Comparison of ENCODE assay signal across 8 cellular contexts in genomic region chr3:4776399-4776979, GRCh38.
DNase-seq lines count a peak whose midpoint lies in the region; ATAC-seq and TF ChIP-seq lines count a peak whose summit lies in the region.

No MANE protein-coding gene starts in this region.

- H3K27me3 Mint-ChIP-seq in activated T-cell treated with anti-CD3 and anti-CD28 coated beads, Interleukin-2, amount 50 U/mL, for 72 hours (ENCODE audit: low read depth): no peaks in the 10 kb centered on the region
- no peaks in the 10 kb centered on the region for H3K27me3 Mint-ChIP-seq in activated CD4-positive, alpha-beta memory T cell treated with anti-CD3 and anti-CD28 coated beads, Interleukin-2, amount 10 ng/mL, durations not matched to agents 7 days and 5 days

- DNase-seq in activated T-cell treated with anti-CD3 and anti-CD28 coated beads, Interleukin-2, amount 50 U/mL, for 72 hours: no peak
- no peak for DNase-seq in activated T-cell treated with anti-CD3 and anti-CD28 coated beads, Interleukin-2, amount 50 U/mL, for 48 hours
- no peak for DNase-seq in activated CD4-positive, alpha-beta memory T cell treated with anti-CD3 and anti-CD28 coated beads, Interleukin-2, amount 10 ng/mL, durations not matched to agents 7 days and 5 days
- DNase-seq in NCI-H1092 treated with DMSO at 0.1 percent for 48 hours (lab: John Stamatoyannopoulos, UW) (no peak), ovary (no peak), NCI-H82 treated with DMSO at 0.1 percent for 48 hours (lab: John Stamatoyannopoulos, UW; ENCODE audit: unreplicated experiment) (no peak)

- no peak for TF ChIP-seq POLR2A in ovary (IDR thresholded peaks at IDR 0.05)

- no peak overlapping the region for H3K4me3 ChIP-seq in subcutaneous abdominal adipose tissue (ENCODE audit: low read depth in 1 of 5, low read length in 5 of 5)
- H3K4me3 ChIP-seq in ovary: no peak overlapping the region

- intact Hi-C loops in ovary (cut with DNase I): no loop called here

- ATAC-seq in activated T-cell treated with anti-CD3 and anti-CD28 coated beads, Interleukin-2, amount 50 U/mL, for 72 hours (replicated peaks in 1 of 2): peak in 1 of 2 donors; percentile 1
- peak; percentile 25 for ATAC-seq in HG02884 (IDR thresholded peaks at IDR 0.05; ENCODE audit: unreplicated experiment)

- peaks cover 0 to 2% (median 0%) of the 10 kb centered on the region in 5 donors for H3K36me3 ChIP-seq in subcutaneous abdominal adipose tissue (ENCODE audit: control insufficient read depth in 5 of 5, insufficient read depth in 5 of 5, low read length in 5 of 5)
- no peaks in the 10 kb centered on the region for H3K36me3 ChIP-seq in ovary

- TF ChIP-seq CTCF in ovary (IDR thresholded peaks at IDR 0.05): no peak

- POLR2A ChIA-PET in activated CD4-positive, alpha-beta memory T cell treated with anti-CD3 and anti-CD28 coated beads, Interleukin-2, amount 10 ng/mL, durations not matched to agents 7 days and 5 days (lab: Charles Lee): interaction anchor here (1.7 to 4.9 kb wide), 3 partner anchors 24 to 202 kb away, joined by 4 to 21 read pairs (median 5); partner anchors contain the start of gene BHLHE40

- WGBS in ovary, 3 donors: 89 to 92% (median 91%) methylated on average over 4 of the region's 4 CpGs

- CTCF ChIA-PET in activated CD4-positive, alpha-beta memory T cell treated with anti-CD3 and anti-CD28 coated beads, Interleukin-2, amount 10 ng/mL, durations not matched to agents 7 days and 5 days (lab: Charles Lee): interaction anchor here (1.1 to 1.5 kb wide), 2 partner anchors 27 to 204 kb away, joined by 3 to 4 read pairs; no protein-coding TSS in a partner anchor

- H3K4me3 Mint-ChIP-seq in activated T-cell treated with anti-CD3 and anti-CD28 coated beads, Interleukin-2, amount 50 U/mL, for 72 hours: peak overlapping the region; percentile 52 to 84
- no peak overlapping the region for H3K4me3 Mint-ChIP-seq in activated CD4-positive, alpha-beta memory T cell treated with anti-CD3 and anti-CD28 coated beads, Interleukin-2, amount 10 ng/mL, durations not matched to agents 7 days and 5 days

- no peak overlapping the region for H3K9ac ChIP-seq in subcutaneous abdominal adipose tissue (ENCODE audit: low read length in 5 of 5)

- H3K27me3 ChIP-seq in subcutaneous abdominal adipose tissue (ENCODE audit: control insufficient read depth in 5 of 5, insufficient read depth in 4 of 5, low read length in 5 of 5) (no peaks in the 10 kb centered on the region), ovary (no peaks in the 10 kb centered on the region)

- peaks cover 9 to 23% of the 10 kb centered on the region in 2 donors for H3K36me3 Mint-ChIP-seq in activated T-cell treated with anti-CD3 and anti-CD28 coated beads, Interleukin-2, amount 50 U/mL, for 72 hours (ENCODE audit: insufficient read depth in 2 of 2)
- H3K36me3 Mint-ChIP-seq in activated CD4-positive, alpha-beta memory T cell treated with anti-CD3 and anti-CD28 coated beads, Interleukin-2, amount 10 ng/mL, durations not matched to agents 7 days and 5 days (ENCODE audit: low read depth): peaks cover 72% of the 10 kb centered on the region

- H3K9me3 ChIP-seq in subcutaneous abdominal adipose tissue (ENCODE audit: control insufficient read depth in 5 of 5, low read length in 5 of 5): no peaks in the 10 kb centered on the region
- H3K9me3 ChIP-seq in ovary: no peaks in the 10 kb centered on the region

- H3K4me1 ChIP-seq in subcutaneous abdominal adipose tissue (ENCODE audit: control insufficient read depth in 5 of 5, insufficient read depth in 5 of 5, low read length in 5 of 5) (peaks cover 13 to 40% (median 33%) of the 10 kb centered on the region in 5 donors), ovary (ENCODE audit: insufficient read depth) (peaks cover 15% of the 10 kb centered on the region)

- peaks cover 0 to 2% of the 10 kb centered on the region in 2 donors for H3K9me3 Mint-ChIP-seq in activated T-cell treated with anti-CD3 and anti-CD28 coated beads, Interleukin-2, amount 50 U/mL, for 72 hours
- H3K9me3 Mint-ChIP-seq in activated CD4-positive, alpha-beta memory T cell treated with anti-CD3 and anti-CD28 coated beads, Interleukin-2, amount 10 ng/mL, durations not matched to agents 7 days and 5 days: no peaks in the 10 kb centered on the region

- H3K4me1 Mint-ChIP-seq in activated T-cell treated with anti-CD3 and anti-CD28 coated beads, Interleukin-2, amount 50 U/mL, for 72 hours (ENCODE audit: low read depth): peaks cover 61% of the 10 kb centered on the region
- peaks cover 82% of the 10 kb centered on the region for H3K4me1 Mint-ChIP-seq in activated CD4-positive, alpha-beta memory T cell treated with anti-CD3 and anti-CD28 coated beads, Interleukin-2, amount 10 ng/mL, durations not matched to agents 7 days and 5 days

- TF ChIP-seq EP300 in ovary (IDR thresholded peaks at IDR 0.05): no peak

- peak overlapping the region; percentile 93 for H3K27ac Mint-ChIP-seq in activated T-cell treated with anti-CD3 and anti-CD28 coated beads, Interleukin-2, amount 50 U/mL, for 72 hours
- peak overlapping the region; percentile 83 for H3K27ac Mint-ChIP-seq in activated CD4-positive, alpha-beta memory T cell treated with anti-CD3 and anti-CD28 coated beads, Interleukin-2, amount 10 ng/mL, durations not matched to agents 7 days and 5 days

- H3K27ac ChIP-seq in subcutaneous abdominal adipose tissue (ENCODE audit: low read depth, low read length) (peak overlapping the region; percentile 43), ovary (no peak overlapping the region)
